In genomic region chr2:43112155-43112554, GRCh38 we compare ENCODE assay signal across 15 cellular contexts.
"Had no signal": no experiment of that assay in that cellular context is flagged by ENCODE, and none has a peak within 500 bp of the region (broad histone marks: within the 10 kb centered on the region; RNA-seq: fewer than 3 reads in every experiment).

No MANE protein-coding gene starts in this region.

- ATAC-seq: left cardiac atrium; lower lobe of right lung; right cardiac atrium; stimulated activated effector memory CD8-positive, alpha-beta T cell treated with anti-CD3 and anti-CD28 coated beads, Interleukin-12 subunit alpha, Interleukin-12 subunit beta, amount 100 ng/mL, for 72 hours had no signal

- H3K36me3 ChIP-seq: left ventricle myocardium inferior, lower lobe of right lung, tibial artery, upper lobe of left lung, vagina had no signal

- H2AFZ ChIP-seq: hepatocyte had no signal

- H3K4me3 ChIP-seq: hepatocyte, left ventricle myocardium inferior, lower lobe of right lung, tibial artery, upper lobe of left lung, vagina had no signal

- H3K9me3 ChIP-seq: left ventricle myocardium inferior, lower lobe of right lung, upper lobe of left lung, vagina had no signal

- DNase-seq: foreskin melanocyte; head of caudate nucleus; kidney; left cardiac atrium; left ventricle myocardium inferior; lower lobe of right lung; midbrain; right cardiac atrium; stimulated activated CD4-positive, alpha-beta T cell treated with anti-CD3 and anti-CD28 coated beads, Interleukin-4, amount 100 ng/mL, for 1 hour; stimulated activated CD8-positive, alpha-beta memory T cell treated with anti-CD3 and anti-CD28 coated beads, Interleukin-4, amount 100 ng/mL, for 48 hours; upper lobe of left lung had no signal

- H3K27ac ChIP-seq: hepatocyte, left ventricle myocardium inferior, lower lobe of right lung, tibial artery, upper lobe of left lung, vagina had no signal

- H3K27me3 ChIP-seq: hepatocyte, tibial artery, upper lobe of left lung, vagina had no signal

- H3K4me2 ChIP-seq: hepatocyte had no signal
